Comparison of ENCODE assay signal across 1 cellular context in genomic region chr6:14333556-14334305, GRCh38.
TF ChIP-seq lines count a peak whose summit lies in the region.

No MANE protein-coding gene starts in this region.

TF ChIP-seq in HepG2, 621 proteins besides CTCF, POLR2A, EP300 and RAD21:
- TF ChIP-seq MNT (IDR thresholded peaks at IDR 0.05), result peak; percentile 43
- no peak for TF ChIP-seq ZNF441 (CRISPR knock-in tag; IDR thresholded peaks at IDR 0.05; ENCODE audit: borderline replicate concordance)
